Comparison of ENCODE assay signal across 17 cellular contexts in the genomic region with DNA sequence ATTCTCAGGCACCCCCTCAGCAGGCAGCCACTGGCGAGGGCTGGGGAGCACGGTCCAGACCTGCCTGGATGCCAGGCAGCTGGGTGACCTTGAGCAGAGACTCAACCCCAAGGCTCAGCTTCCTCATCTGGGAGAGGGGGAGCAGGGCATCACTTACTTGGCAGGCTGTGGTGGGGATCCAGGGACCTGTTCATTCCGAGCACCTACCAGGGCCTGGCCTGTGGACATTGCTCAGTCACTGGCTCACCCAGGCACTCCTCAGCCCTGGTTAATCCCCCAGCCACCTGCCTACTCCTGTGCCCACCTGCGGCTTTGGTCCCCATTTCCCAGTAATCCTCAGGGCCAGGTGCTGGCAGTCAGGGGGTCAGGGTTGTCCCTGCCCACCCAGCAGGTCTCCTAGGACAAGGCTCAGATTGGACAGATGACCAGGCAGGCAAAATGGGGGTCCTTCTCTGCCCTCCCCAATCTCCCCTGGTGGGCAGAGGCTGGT. TPM values are rescaled to one million over a fixed set of nuclear protein-coding genes. Genes with fewer than 3 reads are reported as not detected.
DNase-seq lines count a peak whose midpoint lies in the region; ATAC-seq and TF ChIP-seq lines count a peak whose summit lies in the region.
"Had no signal": no experiment of that assay in that cellular context is flagged by ENCODE, and none has a peak within 500 bp of the region (broad histone marks: within the 10 kb centered on the region; RNA-seq: fewer than 3 reads in every experiment).

No MANE protein-coding gene starts in this region.

- no peaks in the 10 kb centered on the region for H3F3A ChIP-seq in SK-N-SH (replicated peaks; ENCODE audit: insufficient read depth)

- DNase-seq in SK-N-SH (no peak), epithelial cell of prostate (ENCODE audit: low read depth, low spot score) (no peak), upper lobe of right lung (no peak), D341Med (ENCODE audit: low spot score) (no peak), OCI-M1 (lab: John Stamatoyannopoulos, UW) (no peak)
- DNase-seq in activated CD4-positive, alpha-beta memory T cell treated with anti-CD3 and anti-CD28 coated beads, Interleukin-2, amount 10 ng/mL, durations not matched to agents 7 days and 5 days = no peak
- DNase-seq: activated CD4-positive, alpha-beta T cell treated with anti-CD3 and anti-CD28 coated beads, Interleukin-2, amount 50 U/mL, for 48 hours; effector memory CD8-positive, alpha-beta T cell; naive thymus-derived CD8-positive, alpha-beta T cell; PC-9 had no signal

- no peaks in the 10 kb centered on the region for H3K9me2 ChIP-seq in SK-N-SH

- H3K9me3 ChIP-seq in SK-N-SH (no peaks in the 10 kb centered on the region), upper lobe of right lung (no peaks in the 10 kb centered on the region)
- H3K9me3 ChIP-seq: ascending aorta, Caco-2, thoracic aorta had no signal

- H3K4me3 ChIP-seq in SK-N-SH (ENCODE audit: low read depth in 2 of 2, low read length in 1 of 2) (no peak overlapping the region), upper lobe of right lung (no peak overlapping the region)
- H3K4me3 ChIP-seq: PC-9, skin epidermis had no signal

- H3K27me3 ChIP-seq in SK-N-SH (ENCODE audit: insufficient read depth) (no peaks in the 10 kb centered on the region), upper lobe of right lung (no peaks in the 10 kb centered on the region)
- H3K27me3 ChIP-seq: ascending aorta had no signal

- no peak for ATAC-seq in SK-N-SH treated with all-trans-retinoic acid at 6 μM for 48 hours
- ATAC-seq in upper lobe of right lung = no peak
- ATAC-seq: effector memory CD8-positive, alpha-beta T cell; naive thymus-derived CD8-positive, alpha-beta T cell had no signal

- 91% methylated on average over 3 of the region's 4 CpGs for WGBS in SK-N-SH (ENCODE audit: low lambda C conversion rate)

- POLR2A ChIA-PET in SK-N-SH (lab: Yijun Ruan, JAX) = interaction anchor here (0.8 to 6.2 kb wide), 16 partner anchors 7 to 138 kb away, joined by 3 to 144 read pairs (median 8); a partner anchor contains a TSS
- POLR2A ChIA-PET in activated CD4-positive, alpha-beta memory T cell treated with anti-CD3 and anti-CD28 coated beads, Interleukin-2, amount 10 ng/mL, durations not matched to agents 7 days and 5 days (lab: Charles Lee) = no interaction called here

- TF ChIP-seq CTCF in SK-N-SH (IDR thresholded peaks at IDR 0.05) = no peak
- TF ChIP-seq CTCF in nephron (IDR thresholded peaks at IDR 0.05; ENCODE audit: unreplicated experiment in 3 of 3) = no peak
- no peak for TF ChIP-seq CTCF in upper lobe of right lung (IDR thresholded peaks at IDR 0.05)

- no peak for TF ChIP-seq RAD21 in SK-N-SH (IDR thresholded peaks at IDR 0.05; ENCODE audit: low read length)

- no peaks in the 10 kb centered on the region for H3K36me3 Mint-ChIP-seq in nephron (ENCODE audit: low read depth)
- no peaks in the 10 kb centered on the region for H3K36me3 Mint-ChIP-seq in activated CD4-positive, alpha-beta memory T cell treated with anti-CD3 and anti-CD28 coated beads, Interleukin-2, amount 10 ng/mL, durations not matched to agents 7 days and 5 days (ENCODE audit: low read depth)
- H3K36me3 Mint-ChIP-seq: naive thymus-derived CD8-positive, alpha-beta T cell had no signal

- H3K27ac ChIP-seq in SK-N-SH (ENCODE audit: low read depth in 2 of 2, low read length in 1 of 2) = peak overlapping the region; percentile 52 to 99; a peak in 3 of 4 replicates
- H3K27ac ChIP-seq in epithelial cell of prostate = peak overlapping the region; percentile 4
- peak overlapping the region; percentile 42 for H3K27ac ChIP-seq in upper lobe of right lung
- H3K27ac ChIP-seq: PC-9 had no signal

- no peaks in the 10 kb centered on the region for H3K9me3 Mint-ChIP-seq in nephron
- H3K9me3 Mint-ChIP-seq in activated CD4-positive, alpha-beta memory T cell treated with anti-CD3 and anti-CD28 coated beads, Interleukin-2, amount 10 ng/mL, durations not matched to agents 7 days and 5 days = no peaks in the 10 kb centered on the region
- H3K9me3 Mint-ChIP-seq: activated T-helper 17 cell treated with anti-CD3 and anti-CD28 coated beads, Interleukin-2, amount 50 U/mL, for 72 hours; effector memory CD8-positive, alpha-beta T cell; naive thymus-derived CD8-positive, alpha-beta T cell had no signal

- H3K27me3 Mint-ChIP-seq in nephron (ENCODE audit: low read depth) = peaks cover 14% of the 10 kb centered on the region
- no peaks in the 10 kb centered on the region for H3K27me3 Mint-ChIP-seq in activated CD4-positive, alpha-beta memory T cell treated with anti-CD3 and anti-CD28 coated beads, Interleukin-2, amount 10 ng/mL, durations not matched to agents 7 days and 5 days
- H3K27me3 Mint-ChIP-seq: activated T-helper 17 cell treated with anti-CD3 and anti-CD28 coated beads, Interleukin-2, amount 50 U/mL, for 72 hours; effector memory CD8-positive, alpha-beta T cell; naive thymus-derived CD8-positive, alpha-beta T cell had no signal

- 0 out of 2 replicates have a peak overlapping the region, but pooled peaks have one; percentile 84 for H2AFZ ChIP-seq in SK-N-SH (ENCODE audit: low read depth)
- H2AFZ ChIP-seq: PC-9 had no signal

- peak overlapping the region in 2 of 3 experiments; percentile 26 to 55 for H3K4me3 Mint-ChIP-seq in nephron
- no peak overlapping the region for H3K4me3 Mint-ChIP-seq in activated CD4-positive, alpha-beta memory T cell treated with anti-CD3 and anti-CD28 coated beads, Interleukin-2, amount 10 ng/mL, durations not matched to agents 7 days and 5 days
- H3K4me3 Mint-ChIP-seq: activated T-helper 17 cell treated with anti-CD3 and anti-CD28 coated beads, Interleukin-2, amount 50 U/mL, for 72 hours; effector memory CD8-positive, alpha-beta T cell had no signal

- H4K20me1 ChIP-seq in SK-N-SH (ENCODE audit: insufficient read depth) = no peaks in the 10 kb centered on the region

- H3K27ac Mint-ChIP-seq in nephron = peak overlapping the region; percentile 79 to 89 (median 83)
- no peak overlapping the region for H3K27ac Mint-ChIP-seq in activated CD4-positive, alpha-beta memory T cell treated with anti-CD3 and anti-CD28 coated beads, Interleukin-2, amount 10 ng/mL, durations not matched to agents 7 days and 5 days
- H3K27ac Mint-ChIP-seq: activated T-helper 17 cell treated with anti-CD3 and anti-CD28 coated beads, Interleukin-2, amount 50 U/mL, for 72 hours; naive thymus-derived CD8-positive, alpha-beta T cell had no signal

- no peaks in the 10 kb centered on the region for H3K79me2 ChIP-seq in SK-N-SH (ENCODE audit: insufficient read depth)

- peaks cover 20 to 62% of the 10 kb centered on the region in 2 experiments for H3K4me1 ChIP-seq in SK-N-SH (ENCODE audit: control insufficient read depth in 1 of 2, insufficient read depth in 2 of 2, low read depth in 1 of 2, low read length in 1 of 2)
- peaks cover 14% of the 10 kb centered on the region for H3K4me1 ChIP-seq in upper lobe of right lung
- H3K4me1 ChIP-seq: Caco-2 had no signal

- peak overlapping the region; percentile 34; the same call in 1 of the 2 replicates for H3K9ac ChIP-seq in SK-N-SH

- H3K36me3 ChIP-seq in SK-N-SH (replicated peaks in 1 of 2; ENCODE audit: control insufficient read depth in 1 of 2, insufficient read depth in 2 of 2, low read length in 1 of 2) (no peaks in the 10 kb centered on the region), upper lobe of right lung (no peaks in the 10 kb centered on the region)
- H3K36me3 ChIP-seq: ascending aorta, thoracic aorta had no signal

- no peak for TF ChIP-seq EP300 in SK-N-SH (IDR thresholded peaks at IDR 0.05; ENCODE audit: borderline replicate concordance in 1 of 2, low read depth in 1 of 2, low read length in 1 of 2)

- H3K4me1 Mint-ChIP-seq in nephron = peaks cover 55% of the 10 kb centered on the region
- peaks cover 16% of the 10 kb centered on the region for H3K4me1 Mint-ChIP-seq in activated CD4-positive, alpha-beta memory T cell treated with anti-CD3 and anti-CD28 coated beads, Interleukin-2, amount 10 ng/mL, durations not matched to agents 7 days and 5 days
- H3K4me1 Mint-ChIP-seq: activated T-helper 17 cell treated with anti-CD3 and anti-CD28 coated beads, Interleukin-2, amount 50 U/mL, for 72 hours had no signal

- intact Hi-C loops in upper lobe of right lung (cut with DNase I) = loop anchor here (5.0 kb wide), 3 partner anchors 47 to 142 kb away; no protein-coding TSS in a partner anchor

- CTCF ChIA-PET in SK-N-SH (lab: Yijun Ruan, JAX) = interaction anchor here (0.6 to 24.7 kb wide), 50 partner anchors 10 to 277 kb away, joined by 3 to 983 read pairs (median 6); a partner anchor contains a TSS
- CTCF ChIA-PET in activated CD4-positive, alpha-beta memory T cell treated with anti-CD3 and anti-CD28 coated beads, Interleukin-2, amount 10 ng/mL, durations not matched to agents 7 days and 5 days (lab: Charles Lee) = interaction anchor here (1.1 to 5.5 kb wide), 4 partner anchors 51 to 140 kb away, joined by 3 to 54 read pairs (median 15); a partner anchor contains a TSS

- peak overlapping the region; percentile 73 for H3K4me2 ChIP-seq in SK-N-SH
- H3K4me2 ChIP-seq: PC-9 had no signal

RNA-seq across cellular contexts. Expression of a gene that starts 9.3 kb away (rescaled TPM):
- polyA plus RNA-seq in SK-N-SH (2012; rRNA removed) = 3,173 and 3,642 TPM in 2 replicates
- polyA plus RNA-seq in SK-N-SH (2012; cell fraction: cytosol; rRNA removed) = 2,707 and 3,782 TPM in 2 replicates
- polyA plus RNA-seq in SK-N-SH (2012; cell fraction: nucleus; rRNA removed) = 883 and 941 TPM in 2 replicates
- 810 TPM for total RNA-seq in upper lobe of right lung
- 1,000 to 10,000 TPM; 1,042 to 1,047 TPM for total RNA-seq in activated CD4-positive, alpha-beta memory T cell treated with anti-CD3 and anti-CD28 coated beads, Interleukin-2, amount 10 ng/mL, durations not matched to agents 7 days and 5 days

RNA-seq across cellular contexts. Expression of a gene that starts 21.6 kb away (rescaled TPM):
- polyA plus RNA-seq in SK-N-SH (2012; rRNA removed) = 93.0 and 96.2 TPM in 2 replicates
- 44.0 and 62.5 TPM in 2 replicates for polyA plus RNA-seq in SK-N-SH (2012; cell fraction: cytosol; rRNA removed)
- 136 and 173 TPM in 2 replicates for polyA plus RNA-seq in SK-N-SH (2012; cell fraction: nucleus; rRNA removed)
- 26.5 TPM for total RNA-seq in upper lobe of right lung
- total RNA-seq in activated CD4-positive, alpha-beta memory T cell treated with anti-CD3 and anti-CD28 coated beads, Interleukin-2, amount 10 ng/mL, durations not matched to agents 7 days and 5 days = 10 to 100 TPM; 18.4 to 22.0 TPM

RNA-seq across cellular contexts. Expression of a gene that starts 30.1 kb away (rescaled TPM):
- 22.1 and 31.5 TPM in 2 replicates for polyA plus RNA-seq in SK-N-SH (2012; rRNA removed)
- 18.6 and 24.8 TPM in 2 replicates for polyA plus RNA-seq in SK-N-SH (2012; cell fraction: cytosol; rRNA removed)
- 13.5 and 18.1 TPM in 2 replicates for polyA plus RNA-seq in SK-N-SH (2012; cell fraction: nucleus; rRNA removed)
- total RNA-seq in upper lobe of right lung = 17.9 TPM
- total RNA-seq in activated CD4-positive, alpha-beta memory T cell treated with anti-CD3 and anti-CD28 coated beads, Interleukin-2, amount 10 ng/mL, durations not matched to agents 7 days and 5 days = 10 to 100 TPM; 10.8 to 13.3 TPM

RNA-seq across cellular contexts. Expression of a gene that starts 31.1 kb away (rescaled TPM):
- polyA plus RNA-seq in SK-N-SH (2012; rRNA removed) = 64.1 and 88.3 TPM in 2 replicates
- polyA plus RNA-seq in SK-N-SH (2012; cell fraction: cytosol; rRNA removed) = 45.6 and 58.3 TPM in 2 replicates
- 45.8 and 64.4 TPM in 2 replicates for polyA plus RNA-seq in SK-N-SH (2012; cell fraction: nucleus; rRNA removed)
- total RNA-seq in upper lobe of right lung = 55.9 TPM
- total RNA-seq in activated CD4-positive, alpha-beta memory T cell treated with anti-CD3 and anti-CD28 coated beads, Interleukin-2, amount 10 ng/mL, durations not matched to agents 7 days and 5 days = 10 to 100 TPM; 57.4 to 58.1 TPM

RNA-seq across cellular contexts. Expression of a gene that starts 37.7 kb away (rescaled TPM):
- polyA plus RNA-seq in SK-N-SH (2012; rRNA removed) = 97.4 and 118 TPM in 2 replicates
- polyA plus RNA-seq in SK-N-SH (2012; cell fraction: cytosol; rRNA removed) = 43.8 and 61.7 TPM in 2 replicates
- polyA plus RNA-seq in SK-N-SH (2012; cell fraction: nucleus; rRNA removed) = 499 and 538 TPM in 2 replicates
- total RNA-seq in upper lobe of right lung = 37.1 TPM
- total RNA-seq in activated CD4-positive, alpha-beta memory T cell treated with anti-CD3 and anti-CD28 coated beads, Interleukin-2, amount 10 ng/mL, durations not matched to agents 7 days and 5 days = 10 to 100 TPM; 31.0 to 34.2 TPM

Comparison
In these comparisons a context has a peak if more than half of its experiments do, and no peak if none do; other contexts are left out.
1. H3K27ac ChIP-seq: peak in every context shown above with its lines; median percentile 76 in SK-N-SH; 42 in upper lobe of right lung; 4 in epithelial cell of prostate.